1 cellular context compared by ENCODE assay signal in the genomic region with DNA sequence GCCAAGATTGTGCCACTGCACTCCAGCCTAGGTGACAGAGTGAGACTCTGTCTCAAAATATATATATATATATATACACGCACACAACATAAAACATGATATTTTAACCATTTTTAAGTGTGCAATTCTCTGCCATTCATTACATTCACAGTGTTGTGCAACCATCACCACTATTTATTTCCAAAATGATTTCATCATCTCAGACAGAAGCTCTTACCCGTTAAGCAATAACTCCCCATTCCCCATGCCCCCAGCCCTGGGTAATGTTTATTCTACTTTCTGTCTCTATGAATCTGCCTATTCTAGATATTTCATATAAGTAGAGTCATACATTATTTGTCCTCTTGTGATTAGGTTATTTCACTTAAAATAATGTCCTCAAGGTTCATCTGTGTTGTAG.
TF ChIP-seq lines count a peak whose summit lies in the region.

No MANE protein-coding gene starts in this region.

TF ChIP-seq in K562, 482 proteins besides CTCF, POLR2A, EP300 and RAD21:
- no peak for TF ChIP-seq CEBPG (CRISPR knock-in tag; IDR thresholded peaks at IDR 0.05)
- TF ChIP-seq CEBPG (tag; conservative IDR thresholded peaks at IDR 0.05 in 1 of 2, IDR thresholded peaks at IDR 0.05 in 1 of 2): peak; percentile 72 to 77
- TF ChIP-seq, protein P1, sequence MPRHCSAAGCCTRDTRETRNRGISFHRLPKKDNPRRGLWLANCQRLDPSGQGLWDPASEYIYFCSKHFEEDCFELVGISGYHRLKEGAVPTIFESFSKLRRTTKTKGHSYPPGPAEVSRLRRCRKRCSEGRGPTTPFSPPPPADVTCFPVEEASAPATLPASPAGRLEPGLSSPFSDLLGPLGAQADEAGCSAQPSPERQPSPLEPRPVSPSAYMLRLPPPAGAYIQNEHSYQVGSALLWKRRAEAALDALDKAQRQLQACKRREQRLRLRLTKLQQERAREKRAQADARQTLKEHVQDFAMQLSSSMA (CRISPR knock-in tag; IDR thresholded peaks at IDR 0.05): no peak
- TF ChIP-seq ZNF12 (CRISPR knock-in tag; IDR thresholded peaks at IDR 0.05): no peak
- TF ChIP-seq RUNX1 (IDR thresholded peaks at IDR 0.05; ENCODE audit: low read depth): no peak
- TF ChIP-seq ATF3 (IDR thresholded peaks at IDR 0.05): 0 out of 2 replicates have a peak, but pooled peaks have one; percentile 10
- no peak for TF ChIP-seq ATF3 (CRISPR knock-in tag; conservative IDR thresholded peaks at IDR 0.05)
- TF ChIP-seq CEBPB (tag; IDR thresholded peaks at IDR 0.05): peak; percentile 54
- no peak for TF ChIP-seq BRD9 (IDR thresholded peaks at IDR 0.05; ENCODE audit: low read depth, partially characterized antibody)
- TF ChIP-seq KLF16 (IDR thresholded peaks at IDR 0.05): no peak
- no peak for TF ChIP-seq PML (IDR thresholded peaks at IDR 0.05; ENCODE audit: low read length)
- no peak for TF ChIP-seq RCOR1 (IDR thresholded peaks at IDR 0.05; ENCODE audit: borderline replicate concordance in 1 of 2, low read depth in 2 of 2, low read length in 2 of 2)
- no peak for TF ChIP-seq BDP1 (IDR thresholded peaks at IDR 0.05; ENCODE audit: insufficient read depth, insufficient read length)
